ENCODE assay signal across 19 cellular contexts in the genomic region with DNA sequence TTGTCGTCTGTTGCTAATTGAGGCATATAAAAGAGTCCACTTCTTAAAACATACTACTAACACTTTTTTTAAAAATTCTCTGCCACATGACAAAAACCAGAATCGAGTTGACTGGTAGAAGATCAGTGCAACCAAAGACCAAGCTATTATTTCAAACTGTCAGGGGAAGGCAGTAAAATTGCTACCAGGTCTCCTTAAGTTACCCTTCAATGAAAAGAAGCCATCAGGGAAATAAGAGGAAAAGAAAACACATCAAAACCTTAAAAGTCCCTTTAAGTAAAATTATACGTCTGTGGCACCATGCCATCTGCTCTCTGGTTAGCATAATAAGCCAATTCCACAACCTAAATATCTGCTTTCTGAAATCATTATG. TPM values are rescaled to one million over a fixed set of nuclear protein-coding genes. Genes with fewer than 3 reads are reported as not detected.
DNase-seq lines count a peak whose midpoint lies in the region; ATAC-seq and TF ChIP-seq lines count a peak whose summit lies in the region.
"Had no signal": no experiment of that assay in that cellular context is flagged by ENCODE, and none has a peak within 500 bp of the region (broad histone marks: within the 10 kb centered on the region; RNA-seq: fewer than 3 reads in every experiment).

No MANE protein-coding gene starts in this region.

- intact Hi-C loops in Right ventricle myocardium superior (cut with DNase I) = no loop called here
- intact Hi-C loops in body of pancreas (cut with DNase I) = no loop called here

- no peaks in the 10 kb centered on the region for H3K36me3 Mint-ChIP-seq in mesothelial cell of epicardium
- H3K36me3 Mint-ChIP-seq: activated naive CD8-positive, alpha-beta T cell treated with anti-CD3 and anti-CD28 coated beads for 36 hours had no signal

- no peak overlapping the region for H3K4me3 Mint-ChIP-seq in mesothelial cell of epicardium
- H3K4me3 Mint-ChIP-seq: activated naive CD8-positive, alpha-beta T cell treated with anti-CD3 and anti-CD28 coated beads for 36 hours; central memory CD8-positive, alpha-beta T cell had no signal

- ATAC-seq in Right ventricle myocardium superior (ENCODE audit: poor library complexity) (no peak), body of pancreas (no peak), HG03280 (IDR thresholded peaks at IDR 0.05; ENCODE audit: unreplicated experiment) (no peak)
- ATAC-seq: A549 had no signal

- TF ChIP-seq POLR2A in body of pancreas (IDR thresholded peaks at IDR 0.05) = no peak

- H3K4me1 ChIP-seq in cardiac muscle cell (ENCODE audit: low read depth) (peaks cover 96% of the 10 kb centered on the region), body of pancreas (peaks cover 96% of the 10 kb centered on the region)

- H3K27ac Mint-ChIP-seq in mesothelial cell of epicardium = peak overlapping the region; percentile 2
- H3K27ac Mint-ChIP-seq: activated naive CD8-positive, alpha-beta T cell treated with anti-CD3 and anti-CD28 coated beads for 36 hours had no signal

- H3K4me3 ChIP-seq in cardiac muscle cell (no peak overlapping the region), body of pancreas (no peak overlapping the region), coronary artery (no peak overlapping the region)
- H3K4me3 ChIP-seq: A549, lung had no signal

- H3K36me3 ChIP-seq in cardiac muscle cell (no peaks in the 10 kb centered on the region), body of pancreas (replicated peaks in 1 of 2; ENCODE audit: insufficient read depth in 1 of 2, low read depth in 2 of 2) (no peaks in the 10 kb centered on the region)

- 22 to 24% methylated on average over 3 of the region's 3 CpGs for WGBS in body of pancreas, 2 donors

- H3K9me3 ChIP-seq in cardiac muscle cell (ENCODE audit: low read depth) = no peaks in the 10 kb centered on the region
- no peaks in the 10 kb centered on the region for H3K9me3 ChIP-seq in body of pancreas
- H3K9me3 ChIP-seq: A549, Caco-2 had no signal

- H3K27me3 ChIP-seq in cardiac muscle cell (no peaks in the 10 kb centered on the region), body of pancreas (no peaks in the 10 kb centered on the region)

- H3K4me1 Mint-ChIP-seq in mesothelial cell of epicardium = peaks cover 76% of the 10 kb centered on the region
- H3K4me1 Mint-ChIP-seq: activated naive CD8-positive, alpha-beta T cell treated with anti-CD3 and anti-CD28 coated beads for 36 hours; central memory CD8-positive, alpha-beta T cell had no signal

- H3K27ac ChIP-seq in cardiac muscle cell (peak overlapping the region; percentile 98), body of pancreas (peak overlapping the region in 3 of 4 donors; percentile 32 to 51 (median 50)), coronary artery (no peak overlapping the region)
- H3K27ac ChIP-seq: A549, HL-60 had no signal

- TF ChIP-seq CTCF in cardiac muscle cell (IDR thresholded peaks at IDR 0.05; ENCODE audit: low read depth, low read length) (no peak), body of pancreas (IDR thresholded peaks at IDR 0.05) (no peak), mesothelial cell of epicardium (IDR thresholded peaks at IDR 0.05; ENCODE audit: unreplicated experiment) (no peak), coronary artery (IDR thresholded peaks at IDR 0.05) (no peak)

- DNase-seq in cardiac muscle cell (ENCODE audit: low read depth in 1 of 2, low spot score in 1 of 2) = no peak
- no peak for DNase-seq in Right ventricle myocardium superior
- no peak for DNase-seq in body of pancreas
- no peak for DNase-seq in mesothelial cell of epicardium (ENCODE audit: low spot score in 2 of 2, unreplicated experiment in 2 of 2)
- no peak for DNase-seq in activated T-cell treated with anti-CD3 and anti-CD28 coated beads, Interleukin-2, amount 50 U/mL, for 48 hours
- DNase-seq in coronary artery (ENCODE audit: low spot score) = no peak
- DNase-seq in glomerular visceral epithelial cell (ENCODE audit: extremely low spot score) = no peak
- DNase-seq: activated CD4-positive, CD25-positive, alpha-beta regulatory T cell; activated CD8-positive, alpha-beta memory T cell treated with anti-CD3 and anti-CD28 coated beads, Interleukin-2, amount 50 U/mL, for 48 hours; activated naive CD8-positive, alpha-beta T cell treated with anti-CD3 and anti-CD28 coated beads for 36 hours; Caco-2; erythroblast; NCI-H2107; OCI-M1 had no signal

- H3K27me3 Mint-ChIP-seq in mesothelial cell of epicardium (ENCODE audit: low read depth) = no peaks in the 10 kb centered on the region

- no peaks in the 10 kb centered on the region for H3K9me3 Mint-ChIP-seq in mesothelial cell of epicardium

RNA-seq across cellular contexts. Expression of gene ZNF608, which starts 9.6 kb away (rescaled TPM):
- total RNA-seq in cardiac muscle cell (75.0 and 115 TPM in 2 replicates), Right ventricle myocardium superior (8.6 TPM), body of pancreas (10 to 100 TPM; 30.1 to 33.6 TPM), mesothelial cell of epicardium (31.8 to 35.0 TPM (median 34.3 TPM) in 3 replicates)
- polyA plus RNA-seq in cardiac muscle cell = 39.9 and 61.3 TPM in 2 replicates

Comparison
In these comparisons a context has a peak if more than half of its experiments do, and no peak if none do; other contexts are left out.
1. H3K27ac ChIP-seq: peak in cardiac muscle cell (single experiment) and body of pancreas (3 of 4); none in coronary artery (0 of 2).